39 cellular contexts compared by ENCODE assay signal in genomic region chr12:54210400-54210790, GRCh38.
"Had no signal": no experiment of that assay in that cellular context is flagged by ENCODE, and none has a peak within 500 bp of the region (broad histone marks: within the 10 kb centered on the region; RNA-seq: fewer than 3 reads in every experiment).

No MANE protein-coding gene starts in this region.

- FAIRE-seq: bronchial epithelial cell, TTC549 had no signal

- H3K4me3 Mint-ChIP-seq: activated B cell treated with CpG ODN at 0.5 μM for 24 hours; activated CD4-positive, alpha-beta memory T cell treated with anti-CD3 and anti-CD28 coated beads for 36 hours; activated CD4-positive, alpha-beta T cell treated with anti-CD3 and anti-CD28 coated beads, Interleukin-2, amount 10 ng/mL, durations not matched to agents 24 days and 14 days; activated CD8-positive, alpha-beta T cell treated with anti-CD3 and anti-CD28 coated beads for 36 hours; activated naive CD4-positive, alpha-beta T cell treated with anti-CD3 and anti-CD28 coated beads, Interleukin-2, amount 10 ng/mL, durations not matched to agents 7 days and 5 days; activated naive CD4-positive, alpha-beta T cell treated with anti-CD3 and anti-CD28 coated beads, Interleukin-2, amount 50 U/mL, for 24 hours; activated naive CD8-positive, alpha-beta T cell; activated naive CD8-positive, alpha-beta T cell treated with anti-CD3 and anti-CD28 coated beads, Interleukin-2, amount 10 ng/mL, durations not matched to agents 7 days and 5 days; activated naive CD8-positive, alpha-beta T cell treated with anti-CD3 and anti-CD28 coated beads, Interleukin-2, amount 50 U/mL, for 24 hours; activated T-cell treated with anti-CD3 and anti-CD28 coated beads, Interleukin-2, amount 50 U/mL, for 4 hours; activated T-cell treated with anti-CD3 and anti-CD28 coated beads, Interleukin-2, amount 50 U/mL, for 72 hours; activated T-helper 1 cell treated with anti-CD3 and anti-CD28 coated beads, Interleukin-12 subunit alpha, Interleukin-12 subunit beta, Interleukin-2, Interleukin-4 antibody, amounts not matched to agents 30 ng/mL and 10 ng/mL and 1 ng/mL, durations not matched to agents 14 hours and 24 hours and 36 hours; activated T-helper 17 cell treated with anti-CD3 and anti-CD28 coated beads, Interleukin-2, amount 50 U/mL, for 72 hours; brain; central memory CD8-positive, alpha-beta T cell; T-helper 1 cell treated with Interleukin-12 subunit alpha and Interleukin-12 subunit beta and Interleukin-4 antibody, amounts not matched to agents 30 μg/mL and 1 μg/mL, for 36 hours; T-helper 2 cell treated with Interferon-gamma antibody and Interleukin-4, amounts not matched to agents 5 μg/mL and 100 μg/mL, for 36 hours had no signal

- H3K27ac Mint-ChIP-seq: activated B cell treated with CpG ODN at 0.5 μM for 24 hours; activated CD4-positive, alpha-beta memory T cell treated with anti-CD3 and anti-CD28 coated beads for 36 hours; activated CD4-positive, alpha-beta T cell treated with anti-CD3 and anti-CD28 coated beads, Interleukin-2, amount 10 ng/mL, durations not matched to agents 24 days and 14 days; activated CD8-positive, alpha-beta T cell treated with anti-CD3 and anti-CD28 coated beads for 36 hours; activated naive CD4-positive, alpha-beta T cell treated with anti-CD3 and anti-CD28 coated beads, Interleukin-2, amount 10 ng/mL, durations not matched to agents 7 days and 5 days; activated naive CD4-positive, alpha-beta T cell treated with anti-CD3 and anti-CD28 coated beads, Interleukin-2, amount 50 U/mL, for 24 hours; activated naive CD8-positive, alpha-beta T cell; activated naive CD8-positive, alpha-beta T cell treated with anti-CD3 and anti-CD28 coated beads, Interleukin-2, amount 50 U/mL, for 24 hours; activated T-cell treated with anti-CD3 and anti-CD28 coated beads, Interleukin-2, amount 50 U/mL, for 72 hours; activated T-helper 1 cell treated with anti-CD3 and anti-CD28 coated beads, Interleukin-12 subunit alpha, Interleukin-12 subunit beta, Interleukin-2, Interleukin-4 antibody, amounts not matched to agents 30 ng/mL and 10 ng/mL and 1 ng/mL, durations not matched to agents 14 hours and 24 hours and 36 hours; activated T-helper 17 cell treated with anti-CD3 and anti-CD28 coated beads, Interleukin-2, amount 50 U/mL, for 72 hours; brain; T-helper 1 cell treated with Interleukin-12 subunit alpha and Interleukin-12 subunit beta and Interleukin-4 antibody, amounts not matched to agents 30 μg/mL and 1 μg/mL, for 36 hours; T-helper 2 cell treated with Interferon-gamma antibody and Interleukin-4, amounts not matched to agents 5 μg/mL and 100 μg/mL, for 36 hours had no signal

- H3K9me3 Mint-ChIP-seq: activated B cell treated with CpG ODN at 0.5 μM for 24 hours; activated CD4-positive, alpha-beta memory T cell treated with anti-CD3 and anti-CD28 coated beads for 36 hours; activated CD4-positive, alpha-beta T cell treated with anti-CD3 and anti-CD28 coated beads, Interleukin-2, amount 10 ng/mL, durations not matched to agents 24 days and 14 days; activated CD8-positive, alpha-beta T cell treated with anti-CD3 and anti-CD28 coated beads for 36 hours; activated naive CD4-positive, alpha-beta T cell treated with anti-CD3 and anti-CD28 coated beads, Interleukin-2, amount 10 ng/mL, durations not matched to agents 7 days and 5 days; activated naive CD4-positive, alpha-beta T cell treated with anti-CD3 and anti-CD28 coated beads, Interleukin-2, amount 50 U/mL, for 24 hours; activated naive CD8-positive, alpha-beta T cell treated with anti-CD3 and anti-CD28 coated beads, Interleukin-2, amount 10 ng/mL, durations not matched to agents 7 days and 5 days; activated naive CD8-positive, alpha-beta T cell treated with anti-CD3 and anti-CD28 coated beads, Interleukin-2, amount 50 U/mL, for 24 hours; activated T-cell treated with anti-CD3 and anti-CD28 coated beads, Interleukin-2, amount 50 U/mL, for 4 hours; activated T-cell treated with anti-CD3 and anti-CD28 coated beads, Interleukin-2, amount 50 U/mL, for 72 hours; activated T-helper 1 cell treated with anti-CD3 and anti-CD28 coated beads, Interleukin-12 subunit alpha, Interleukin-12 subunit beta, Interleukin-2, Interleukin-4 antibody, amounts not matched to agents 30 ng/mL and 10 ng/mL and 1 ng/mL, durations not matched to agents 14 hours and 24 hours and 36 hours; activated T-helper 17 cell treated with anti-CD3 and anti-CD28 coated beads, Interleukin-2, amount 50 U/mL, for 72 hours; brain; central memory CD8-positive, alpha-beta T cell; T-helper 1 cell treated with Interleukin-12 subunit alpha and Interleukin-12 subunit beta and Interleukin-4 antibody, amounts not matched to agents 30 μg/mL and 1 μg/mL, for 36 hours; T-helper 2 cell treated with Interferon-gamma antibody and Interleukin-4, amounts not matched to agents 5 μg/mL and 100 μg/mL, for 36 hours had no signal

- H3K36me3 Mint-ChIP-seq: activated CD4-positive, alpha-beta memory T cell treated with anti-CD3 and anti-CD28 coated beads for 36 hours; activated naive CD4-positive, alpha-beta T cell treated with anti-CD3 and anti-CD28 coated beads, Interleukin-2, amount 10 ng/mL, durations not matched to agents 7 days and 5 days; activated naive CD4-positive, alpha-beta T cell treated with anti-CD3 and anti-CD28 coated beads, Interleukin-2, amount 50 U/mL, for 24 hours; activated naive CD8-positive, alpha-beta T cell; activated naive CD8-positive, alpha-beta T cell treated with anti-CD3 and anti-CD28 coated beads, Interleukin-2, amount 10 ng/mL, durations not matched to agents 7 days and 5 days; brain had no signal

- DNase-seq: activated B cell treated with CpG ODN at 0.5 μM for 24 hours; activated CD4-positive, alpha-beta memory T cell treated with anti-CD3 and anti-CD28 coated beads for 36 hours; activated CD4-positive, alpha-beta T cell treated with anti-CD3 and anti-CD28 coated beads for 4 hours; activated CD4-positive, alpha-beta T cell treated with anti-CD3 and anti-CD28 coated beads, Interleukin-2, amount 10 ng/mL, durations not matched to agents 24 days and 14 days; activated CD4-positive, alpha-beta T cell treated with anti-CD3 and anti-CD28 coated beads, Interleukin-2, amount 50 U/mL, for 1 hour; activated CD4-positive, alpha-beta T cell treated with anti-CD3 and anti-CD28 coated beads, Interleukin-2, amount 50 U/mL, for 4 hours; activated CD4-positive, CD25-positive, alpha-beta regulatory T cell treated with anti-CD3 and anti-CD28 coated beads, Interleukin-2, amount 50 U/mL, for 72 hours; activated CD8-positive, alpha-beta memory T cell treated with anti-CD3 and anti-CD28 coated beads, Interleukin-2, amount 50 U/mL, for 4 hours; activated CD8-positive, alpha-beta T cell treated with anti-CD3 and anti-CD28 coated beads for 36 hours; activated effector memory CD4-positive, alpha-beta T cell treated with anti-CD3 and anti-CD28 coated beads, Interleukin-2, amount 50 U/mL, for 16 hours; activated gamma-delta T cell treated with Interleukin-2 at 50 U/mL for 16 hours; activated naive CD4-positive, alpha-beta T cell; activated naive CD4-positive, alpha-beta T cell treated with anti-CD3 and anti-CD28 coated beads, Interleukin-2, amount 10 ng/mL, durations not matched to agents 7 days and 5 days; activated naive CD8-positive, alpha-beta T cell treated with anti-CD3 and anti-CD28 coated beads, Interleukin-2, amount 10 ng/mL, durations not matched to agents 7 days and 5 days; activated naive CD8-positive, alpha-beta T cell treated with anti-CD3 and anti-CD28 coated beads, Interleukin-2, amount 50 U/mL, for 24 hours; activated T-cell treated with anti-CD3 and anti-CD28 coated beads for 4 hours; activated T-cell treated with anti-CD3 and anti-CD28 coated beads, Interleukin-2, amount 50 U/mL, for 1 hour; activated T-cell treated with anti-CD3 and anti-CD28 coated beads, Interleukin-2, amount 50 U/mL, for 4 hours; activated T-cell treated with anti-CD3 and anti-CD28 coated beads, Interleukin-2, amount 50 U/mL, for 72 hours; amygdala; anterior cingulate cortex; caudate nucleus; cerebellar nuclear complex; T-helper 1 cell; T-helper 2 cell; T-helper 9 cell had no signal

- ATAC-seq: activated CD8-positive, alpha-beta T cell treated with anti-CD3 and anti-CD28 coated beads for 36 hours; activated naive CD8-positive, alpha-beta T cell treated with anti-CD3 and anti-CD28 coated beads, Interleukin-2, amount 50 U/mL, for 24 hours; activated T-cell treated with anti-CD3 and anti-CD28 coated beads, Interleukin-2, amount 50 U/mL, for 4 hours; activated T-cell treated with anti-CD3 and anti-CD28 coated beads, Interleukin-2, amount 50 U/mL, for 72 hours; activated T-helper 17 cell treated with anti-CD3 and anti-CD28 coated beads, Interleukin-2, amount 50 U/mL, for 72 hours had no signal

- H3K27me3 ChIP-seq: ascending aorta had no signal

- H3K36me3 ChIP-seq: ascending aorta, cardiac muscle cell had no signal

- H3K4me3 ChIP-seq: ascending aorta, cardiac muscle cell had no signal

- H3K27ac ChIP-seq: ascending aorta, cardiac muscle cell, VCaP had no signal

- H3K9me3 ChIP-seq: ascending aorta had no signal
